In the genomic region with DNA sequence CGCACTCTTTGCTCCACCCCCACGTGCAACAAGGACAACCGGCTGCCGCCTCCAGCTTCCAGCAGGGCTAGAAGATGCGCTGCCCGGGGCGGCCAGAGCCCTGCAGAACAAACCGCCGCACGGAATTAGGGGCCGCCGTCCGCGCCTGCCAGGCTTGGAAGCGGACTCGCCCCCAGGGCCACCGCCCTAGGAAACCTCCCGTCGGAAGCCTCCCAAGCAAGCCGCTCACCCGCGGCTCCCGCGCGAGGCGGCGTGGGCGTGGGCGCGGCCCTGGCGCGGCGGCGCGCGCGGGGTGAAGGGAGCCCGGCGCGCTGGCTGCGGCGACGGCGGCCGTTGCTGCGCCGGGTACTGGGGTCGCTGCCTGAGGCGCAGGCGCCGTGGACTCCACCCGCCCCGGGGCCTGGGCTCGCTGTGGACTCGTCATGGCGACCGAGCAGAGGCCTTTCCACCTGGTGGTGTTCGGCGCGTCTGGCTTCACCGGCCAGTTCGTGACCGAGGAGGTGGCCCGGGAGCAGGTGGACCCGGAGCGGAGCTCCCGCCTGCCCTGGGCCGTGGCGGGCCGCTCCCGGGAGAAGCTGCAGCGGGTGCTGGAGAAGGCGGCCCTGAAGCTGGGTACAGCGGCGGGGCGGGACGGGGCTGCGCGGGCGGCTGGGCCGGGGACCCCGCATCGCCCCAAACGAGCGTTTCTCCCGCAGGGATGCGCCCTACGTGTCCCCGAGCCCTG, we compare ENCODE assay signal across 9 cellular contexts. TPM values are rescaled to one million over a fixed set of nuclear protein-coding genes. Genes with fewer than 3 reads are reported as not detected.
DNase-seq lines count a peak whose midpoint lies in the region; ATAC-seq, FAIRE-seq and TF ChIP-seq lines count a peak whose summit lies in the region.
"Had no signal": no experiment of that assay in that cellular context is flagged by ENCODE, and none has a peak within 500 bp of the region (broad histone marks: within the 10 kb centered on the region; RNA-seq: fewer than 3 reads in every experiment).

A gene with protein sequence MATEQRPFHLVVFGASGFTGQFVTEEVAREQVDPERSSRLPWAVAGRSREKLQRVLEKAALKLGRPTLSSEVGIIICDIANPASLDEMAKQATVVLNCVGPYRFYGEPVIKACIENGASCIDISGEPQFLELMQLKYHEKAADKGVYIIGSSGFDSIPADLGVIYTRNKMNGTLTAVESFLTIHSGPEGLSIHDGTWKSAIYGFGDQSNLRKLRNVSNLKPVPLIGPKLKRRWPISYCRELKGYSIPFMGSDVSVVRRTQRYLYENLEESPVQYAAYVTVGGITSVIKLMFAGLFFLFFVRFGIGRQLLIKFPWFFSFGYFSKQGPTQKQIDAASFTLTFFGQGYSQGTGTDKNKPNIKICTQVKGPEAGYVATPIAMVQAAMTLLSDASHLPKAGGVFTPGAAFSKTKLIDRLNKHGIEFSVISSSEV (plus strand): TSS at position 409 of the 724 bp plus-strand sequence. CDS start 14 bp downstream, at position 423.

- H3K4me1 ChIP-seq in BE2C (no peaks in the 10 kb centered on the region), HepG2 (ENCODE audit: insufficient read depth, low read length) (peaks cover 42% of the 10 kb centered on the region)

- H2AFZ ChIP-seq in HepG2 (ENCODE audit: low read length) = peak within 1 kb of the TSS; percentile 70

- DNase-seq in BE2C = peak; percentile 86
- DNase-seq in NCI-H524 treated with DMSO at 0.1 percent for 48 hours (lab: John Stamatoyannopoulos, UW) = peak; percentile 22
- peak; percentile 91 for DNase-seq in activated CD4-positive, alpha-beta T cell treated with anti-CD3 and anti-CD28 coated beads, Interleukin-2, amount 10 ng/mL, durations not matched to agents 24 days and 14 days
- peak; percentile 43 for DNase-seq in dedifferentiated amniotic fluid mesenchymal stem cell (ENCODE audit: extremely low spot score)
- peak; percentile 39 for DNase-seq in HepG2 (ENCODE audit: low spot score)
- peak; percentile 72 for DNase-seq in stimulated activated CD4-positive, alpha-beta T cell treated with anti-CD3 and anti-CD28 coated beads, Interleukin-4, amount 100 ng/mL, for 24 hours

- CTCF ChIA-PET in HepG2 (lab: Yijun Ruan, JAX; ENCODE audit: low intra/inter-chr PET ratio, low total read pairs) = no interaction called here

- peaks cover 5% of the 10 kb centered on the region for H3K4me1 Mint-ChIP-seq in activated CD4-positive, alpha-beta T cell treated with anti-CD3 and anti-CD28 coated beads, Interleukin-2, amount 10 ng/mL, durations not matched to agents 24 days and 14 days

- peak within 1 kb of the TSS; percentile 84 for H3K4me2 ChIP-seq in HepG2 (ENCODE audit: low read depth, low read length)

- BruUV-seq in HepG2 (replicated peaks; lab: Mats Ljungman, UMichigan) = no TSS peak

- peak within 1 kb of the TSS; percentile 84 for H3K27ac Mint-ChIP-seq in activated CD4-positive, alpha-beta T cell treated with anti-CD3 and anti-CD28 coated beads, Interleukin-2, amount 10 ng/mL, durations not matched to agents 24 days and 14 days

- H3K4me3 ChIP-seq in BE2C (ENCODE audit: low read depth, low read length) (peak within 1 kb of the TSS; percentile 87), HepG2 (replicated peaks in 1 of 3; ENCODE audit: insufficient read depth in 1 of 3, low read depth in 2 of 3, low read length in 3 of 3) (peak within 1 kb of the TSS; percentile 73 to 89 (median 82))

- intact Hi-C loops in activated CD4-positive, alpha-beta T cell treated with anti-CD3 and anti-CD28 coated beads, Interleukin-2, amount 10 ng/mL, durations not matched to agents 24 days and 14 days (cut with micrococcal nuclease) = loop anchor here (1.0 to 10.0 kb wide), 4 partner anchors 25 to 389 kb away; a partner anchor contains a TSS
- intact Hi-C loops in HepG2 (cut with micrococcal nuclease; ENCODE audit: unreplicated experiment) = loop anchor here (2.0 kb wide), 1 partner anchor 27 kb away; no protein-coding TSS in a partner anchor

- H3K27me3 Mint-ChIP-seq in activated CD4-positive, alpha-beta T cell treated with anti-CD3 and anti-CD28 coated beads, Interleukin-2, amount 10 ng/mL, durations not matched to agents 24 days and 14 days = no peaks in the 10 kb centered on the region

- H4K20me1 ChIP-seq in HepG2 (ENCODE audit: insufficient read depth, low read length) = no peaks in the 10 kb centered on the region

- no peak for FAIRE-seq in HepG2 (lab: Jason Lieb, UNC)
- FAIRE-seq: colon had no signal

- peaks cover 3% of the 10 kb centered on the region; the same call in 1 of the 2 replicates for H3K9me3 ChIP-seq in BE2C
- no peaks in the 10 kb centered on the region for H3K9me3 ChIP-seq in HepG2 (ENCODE audit: low read length)

- WGBS in HepG2 (ENCODE audit: low lambda C conversion rate) = 3% methylated on average over 21 of the region's 89 CpGs

- TF ChIP-seq POLR2A in HepG2 (IDR thresholded peaks at IDR 0.05; ENCODE audit: insufficient read depth in 1 of 2, low read depth in 2 of 2, low read length in 2 of 2) = peak; percentile 69 to 74; a peak in 3 of 4 replicates

- H3K9ac ChIP-seq in HepG2 (ENCODE audit: insufficient read depth, low read depth, low read length) = peak within 1 kb of the TSS; percentile 94

- TF ChIP-seq EP300 in HepG2 (IDR thresholded peaks at IDR 0.05; ENCODE audit: low read depth in 2 of 2, low read length in 2 of 2) (no peak), HepG2 (CRISPR knock-in tag; IDR thresholded peaks at IDR 0.05; ENCODE audit: borderline replicate concordance) (no peak)

- H3K36me3 ChIP-seq in BE2C (peaks cover 15% of the 10 kb centered on the region), HepG2 (replicated peaks in 1 of 2; ENCODE audit: control insufficient read depth in 1 of 2, insufficient read depth in 2 of 2, low read length in 2 of 2) (peaks cover 5 to 12% of the 10 kb centered on the region in 2 experiments; a peak in 4 of 5 replicates)

- TF ChIP-seq RAD21 in HepG2 (CRISPR knock-in tag; IDR thresholded peaks at IDR 0.05) = peak; percentile 54; the same call in 1 of the 2 replicates

- peak within 1 kb of the TSS; percentile 91 for H3K4me3 Mint-ChIP-seq in activated CD4-positive, alpha-beta T cell treated with anti-CD3 and anti-CD28 coated beads, Interleukin-2, amount 10 ng/mL, durations not matched to agents 24 days and 14 days

- H3K36me3 Mint-ChIP-seq in activated CD4-positive, alpha-beta T cell treated with anti-CD3 and anti-CD28 coated beads, Interleukin-2, amount 10 ng/mL, durations not matched to agents 24 days and 14 days (ENCODE audit: low read depth) = peaks cover 26% of the 10 kb centered on the region

- POLR2A ChIA-PET in HepG2 (lab: Yijun Ruan, JAX) = interaction anchor here (0.5 to 4.0 kb wide), 9 partner anchors 12 to 166 kb away, joined by 3 to 82 read pairs (median 3); no protein-coding TSS in a partner anchor

- peaks cover 15% of the 10 kb centered on the region for H3K9me3 Mint-ChIP-seq in activated CD4-positive, alpha-beta T cell treated with anti-CD3 and anti-CD28 coated beads, Interleukin-2, amount 10 ng/mL, durations not matched to agents 24 days and 14 days

- H3K27ac ChIP-seq in HepG2 (ENCODE audit: extremely low read length, insufficient read depth, low read length) = peak within 1 kb of the TSS; percentile 95

- no peak for TF ChIP-seq CTCF in BE2C (IDR thresholded peaks at IDR 0.05; ENCODE audit: low read depth, low read length)
- 0 out of 2 replicates have a peak, but pooled peaks have one; percentile 3 for TF ChIP-seq CTCF in HepG2 (CRISPR knock-in tag; IDR thresholded peaks at IDR 0.05)

- in situ Hi-C loops in HepG2 (cut with HindIII; ENCODE audit: extremely low pct_ligation_motif_present, low pct_unique_long_range_greater_than_20kb) = no loop called here

- ATAC-seq in GM19043 (IDR thresholded peaks at IDR 0.05; ENCODE audit: low read depth, unreplicated experiment) (peak; percentile 91), HG03354 (IDR thresholded peaks at IDR 0.05; ENCODE audit: poor library complexity, severe bottlenecking, unreplicated experiment) (peak; percentile 94), HepG2 (peak; percentile 95)

- H3K79me2 ChIP-seq in HepG2 (ENCODE audit: insufficient read depth, low read length) = peaks cover 28% of the 10 kb centered on the region

- no peaks in the 10 kb centered on the region for H3K27me3 ChIP-seq in BE2C
- H3K27me3 ChIP-seq in HepG2 (ENCODE audit: control insufficient read depth in 1 of 2, insufficient read depth in 2 of 2, low read length in 2 of 2) = no peaks in the 10 kb centered on the region

TF ChIP-seq in HepG2, 621 proteins besides CTCF, POLR2A, EP300 and RAD21 (continues in another document):
- TF ChIP-seq FOXC1 (CRISPR knock-in tag; IDR thresholded peaks at IDR 0.05; ENCODE audit: borderline replicate concordance) = no peak; the same call in 1 of the 2 replicates

RNA-seq across cellular contexts. Expression of the gene that starts here (rescaled TPM):
- 31.8 TPM for polyA plus RNA-seq in BE2C (2012; ENCODE audit: insufficient read depth, insufficient read length, low read depth)
- total RNA-seq in activated CD4-positive, alpha-beta T cell treated with anti-CD3 and anti-CD28 coated beads, Interleukin-2, amount 10 ng/mL, durations not matched to agents 24 days and 14 days = 31.7 and 32.3 TPM in 2 replicates
- 62.3 and 65.6 TPM in 2 replicates for total RNA-seq in HepG2 (2016; rRNA removed; fragmentation: Illumina TruSeq; extraction: Trizol)
- 30.7 and 32.1 TPM in 2 replicates for total RNA-seq in HepG2 (2016; cell fraction: cytosol; rRNA removed; fragmentation: Illumina TruSeq; extraction: Trizol; ENCODE audit: low read depth)
- total RNA-seq in HepG2 (2016; cell fraction: insoluble cytoplasmic fraction; rRNA removed; fragmentation: Illumina TruSeq; extraction: Trizol) = 63.7 and 66.1 TPM in 2 replicates
- total RNA-seq in HepG2 (2016; cell fraction: membrane; rRNA removed; fragmentation: Illumina TruSeq; extraction: Trizol) = 42.1 and 43.2 TPM in 2 replicates
- total RNA-seq in HepG2 (2016; cell fraction: nucleus; rRNA removed; fragmentation: Illumina TruSeq; extraction: Trizol) = 47.4 and 48.2 TPM in 2 replicates
- 29.8 and 36.7 TPM in 2 replicates for polyA plus RNA-seq in HepG2 (2011; rRNA removed)
- 24.8 and 30.0 TPM in 2 replicates for polyA plus RNA-seq in HepG2 (2011; cell fraction: cytosol; rRNA removed)
- polyA plus RNA-seq in HepG2 (2011; cell fraction: nucleus; rRNA removed) = 11.2 and 14.2 TPM in 2 replicates
- polyA plus RNA-seq in HepG2 (2012) = 36.7 and 52.0 TPM in 2 replicates
- 24.1 and 29.6 TPM in 2 replicates for polyA plus RNA-seq in HepG2 (2016; cell fraction: cytosol; fragmentation: Illumina TruSeq; extraction: Trizol; ENCODE audit: low read depth)
- polyA plus RNA-seq in HepG2 (2016; cell fraction: insoluble cytoplasmic fraction; fragmentation: Illumina TruSeq; extraction: Trizol; ENCODE audit: low read depth) = 55.1 and 61.6 TPM in 2 replicates
- 28.6 and 29.9 TPM in 2 replicates for polyA plus RNA-seq in HepG2 (2016; cell fraction: membrane; fragmentation: Illumina TruSeq; extraction: Trizol; ENCODE audit: low read depth)
- 42.1 and 48.3 TPM in 2 replicates for polyA plus RNA-seq in HepG2 (2016; cell fraction: nucleus; fragmentation: Illumina TruSeq; extraction: Trizol; ENCODE audit: insufficient read depth, low read depth)
- 2.0 and 17.9 TPM in 2 replicates for polyA minus RNA-seq in HepG2 (2011; rRNA and poly(A)+ RNA removed; ENCODE audit: low replicate concordance)
- 19.6 and 22.0 TPM in 2 replicates for polyA minus RNA-seq in HepG2 (2011; cell fraction: cytosol; rRNA and poly(A)+ RNA removed)
- 51.8 and 53.6 TPM in 2 replicates for polyA minus RNA-seq in HepG2 (2011; cell fraction: nucleus; rRNA and poly(A)+ RNA removed)

Comparison
In these comparisons a context has a peak if more than half of its experiments do, and no peak if none do; other contexts are left out.
1. Peak in every context shown above with its lines: DNase-seq, ATAC-seq, H3K4me3 ChIP-seq and H3K27ac ChIP-seq.
2. DNase-seq: peak in every context shown above with its lines; median percentile 91 in activated CD4-positive, alpha-beta T cell treated with anti-CD3 and anti-CD28 coated beads, Interleukin-2, amount 10 ng/mL, durations not matched to agents 24 days and 14 days; 86 in BE2C; 72 in stimulated activated CD4-positive, alpha-beta T cell treated with anti-CD3 and anti-CD28 coated beads, Interleukin-4, amount 100 ng/mL, for 24 hours; 43 in dedifferentiated amniotic fluid mesenchymal stem cell; 39 in HepG2; 22 in NCI-H524 treated with DMSO at 0.1 percent for 48 hours.